Comparison of ENCODE assay signal across 2 cellular contexts in genomic region chr4:95537181-95537580, GRCh38.
TF ChIP-seq lines count a peak whose summit lies in the region.

No MANE protein-coding gene starts in this region.

TF ChIP-seq in HEK293T, 16 proteins besides CTCF, POLR2A, EP300 and RAD21:
- no peak for TF ChIP-seq ARNT (IDR thresholded peaks at IDR 0.05)
- peak; percentile 91 for TF ChIP-seq PKNOX1 (IDR thresholded peaks at IDR 0.05)

TF ChIP-seq in GM12878, 131 proteins besides CTCF, POLR2A, EP300 and RAD21:
- TF ChIP-seq PKNOX1 (IDR thresholded peaks at IDR 0.05) = peak; percentile 79
- peak; percentile 19; the same call in 1 of the 2 replicates for TF ChIP-seq ATF7 (IDR thresholded peaks at IDR 0.05; ENCODE audit: low read depth)
- no peak for TF ChIP-seq RCOR1 (conservative IDR thresholded peaks at IDR 0.05; ENCODE audit: low read depth, low read length)
- TF ChIP-seq USF1 (IDR thresholded peaks at IDR 0.05; ENCODE audit: borderline replicate concordance, extremely low read length, insufficient read depth, low read depth, low read length) = no peak
- TF ChIP-seq SP1 (IDR thresholded peaks at IDR 0.05; ENCODE audit: low read depth, low read length) = no peak
- TF ChIP-seq, protein P1, sequence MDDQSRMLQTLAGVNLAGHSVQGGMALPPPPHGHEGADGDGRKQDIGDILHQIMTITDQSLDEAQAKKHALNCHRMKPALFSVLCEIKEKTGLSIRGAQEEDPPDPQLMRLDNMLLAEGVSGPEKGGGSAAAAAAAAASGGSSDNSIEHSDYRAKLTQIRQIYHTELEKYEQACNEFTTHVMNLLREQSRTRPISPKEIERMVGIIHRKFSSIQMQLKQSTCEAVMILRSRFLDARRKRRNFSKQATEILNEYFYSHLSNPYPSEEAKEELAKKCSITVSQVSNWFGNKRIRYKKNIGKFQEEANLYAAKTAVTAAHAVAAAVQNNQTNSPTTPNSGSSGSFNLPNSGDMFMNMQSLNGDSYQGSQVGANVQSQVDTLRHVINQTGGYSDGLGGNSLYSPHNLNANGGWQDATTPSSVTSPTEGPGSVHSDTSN (IDR thresholded peaks at IDR 0.05; ENCODE audit: insufficient replicate concordance, low read depth, low read length) = peak; percentile 78
- TF ChIP-seq FOXM1 (IDR thresholded peaks at IDR 0.05; ENCODE audit: low read depth, low read length) = no peak
- TF ChIP-seq ATF2 (IDR thresholded peaks at IDR 0.05; ENCODE audit: low read length) = no peak
- TF ChIP-seq MEF2B (IDR thresholded peaks at IDR 0.05; ENCODE audit: partially characterized antibody, poor library complexity, severe bottlenecking) = no peak
- no peak for TF ChIP-seq POLR2AphosphoS2 (IDR thresholded peaks at IDR 0.05; ENCODE audit: low read depth, low read length)
- no peak for TF ChIP-seq JUNB (IDR thresholded peaks at IDR 0.05)
- no peak for TF ChIP-seq EGR1 (IDR thresholded peaks at IDR 0.05; ENCODE audit: borderline replicate concordance in 1 of 2, low read depth in 2 of 2, low read length in 2 of 2)
- TF ChIP-seq ZBTB40 (IDR thresholded peaks at IDR 0.05; ENCODE audit: borderline replicate concordance) = no peak
- TF ChIP-seq LARP7 (IDR thresholded peaks at IDR 0.05) = no peak
- TF ChIP-seq NR2C1 (IDR thresholded peaks at IDR 0.05) = no peak
- TF ChIP-seq MLLT1 (IDR thresholded peaks at IDR 0.05) = no peak
- TF ChIP-seq PAX5 (IDR thresholded peaks at IDR 0.05; ENCODE audit: borderline replicate concordance, low read depth, low read length) = no peak
- TF ChIP-seq, protein P2, sequence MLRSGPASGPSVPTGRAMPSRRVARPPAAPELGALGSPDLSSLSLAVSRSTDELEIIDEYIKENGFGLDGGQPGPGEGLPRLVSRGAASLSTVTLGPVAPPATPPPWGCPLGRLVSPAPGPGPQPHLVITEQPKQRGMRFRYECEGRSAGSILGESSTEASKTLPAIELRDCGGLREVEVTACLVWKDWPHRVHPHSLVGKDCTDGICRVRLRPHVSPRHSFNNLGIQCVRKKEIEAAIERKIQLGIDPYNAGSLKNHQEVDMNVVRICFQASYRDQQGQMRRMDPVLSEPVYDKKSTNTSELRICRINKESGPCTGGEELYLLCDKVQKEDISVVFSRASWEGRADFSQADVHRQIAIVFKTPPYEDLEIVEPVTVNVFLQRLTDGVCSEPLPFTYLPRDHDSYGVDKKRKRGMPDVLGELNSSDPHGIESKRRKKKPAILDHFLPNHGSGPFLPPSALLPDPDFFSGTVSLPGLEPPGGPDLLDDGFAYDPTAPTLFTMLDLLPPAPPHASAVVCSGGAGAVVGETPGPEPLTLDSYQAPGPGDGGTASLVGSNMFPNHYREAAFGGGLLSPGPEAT (IDR thresholded peaks at IDR 0.05; ENCODE audit: low read depth) = no peak
- no peak for TF ChIP-seq SRF (IDR thresholded peaks at IDR 0.05; ENCODE audit: low read depth in 2 of 2, low read length in 2 of 2)
- no peak for TF ChIP-seq HDAC2 (IDR thresholded peaks at IDR 0.05)
- no peak for TF ChIP-seq NR2C2 (IDR thresholded peaks at IDR 0.05; ENCODE audit: borderline replicate concordance, control insufficient read depth, insufficient read length, low read depth)
- TF ChIP-seq CBFB (IDR thresholded peaks at IDR 0.05; ENCODE audit: low read depth) = no peak
- TF ChIP-seq ZNF274 (IDR thresholded peaks at IDR 0.05; ENCODE audit: insufficient read depth, insufficient read length) = no peak
- no peak for TF ChIP-seq CREM (IDR thresholded peaks at IDR 0.05; ENCODE audit: low read depth)
- no peak for TF ChIP-seq SMAD5 (IDR thresholded peaks at IDR 0.05; ENCODE audit: low read depth)
- peak; percentile 61 for TF ChIP-seq MTA2 (IDR thresholded peaks at IDR 0.05; ENCODE audit: low read depth)
- TF ChIP-seq EZH2 (IDR thresholded peaks at IDR 0.05; ENCODE audit: borderline replicate concordance, control insufficient read depth, low read depth, low read length) = no peak
- TF ChIP-seq RBBP5 (conservative IDR thresholded peaks at IDR 0.05) = no peak
- no peak for TF ChIP-seq MYC (IDR thresholded peaks at IDR 0.05; ENCODE audit: insufficient read depth, insufficient read length, insufficient replicate concordance, low read length, severe bottlenecking)
- TF ChIP-seq ZNF687 (IDR thresholded peaks at IDR 0.05) = no peak
